In genomic region chr6:32174416-32174815, GRCh38 we compare ENCODE assay signal across 11 cellular contexts. TPM values are rescaled to one million over a fixed set of nuclear protein-coding genes. Genes with fewer than 3 reads are reported as not detected.
DNase-seq lines count a peak whose midpoint lies in the region; ATAC-seq and TF ChIP-seq lines count a peak whose summit lies in the region.
"Had no signal": no experiment of that assay in that cellular context is flagged by ENCODE, and none has a peak within 500 bp of the region (broad histone marks: within the 10 kb centered on the region; RNA-seq: fewer than 3 reads in every experiment).

No MANE protein-coding gene starts in this region.

- DNase-seq in CD4-positive, alpha-beta memory T cell = no peak
- DNase-seq in mammary epithelial cell (no peak), superior temporal gyrus (ENCODE audit: extremely low spot score) (no peak), NCI-H1048 (lab: John Stamatoyannopoulos, UW) (no peak), BE2C (no peak)
- no peak for DNase-seq in naive thymus-derived CD4-positive, alpha-beta T cell
- DNase-seq: anterior cingulate cortex had no signal

- BruUV-seq in mammary epithelial cell (replicated peaks; lab: Mats Ljungman, UMichigan) = no TSS peak

- peaks cover 4% of the 10 kb centered on the region for H3K36me3 ChIP-seq in CD4-positive, alpha-beta memory T cell (ENCODE audit: insufficient read depth, low read length)
- H3K36me3 ChIP-seq in KMS-11 (ENCODE audit: insufficient read depth) = no peaks in the 10 kb centered on the region
- H3K36me3 ChIP-seq in mammary epithelial cell (ENCODE audit: insufficient read depth, low read length) = peaks cover 9% of the 10 kb centered on the region
- H3K36me3 ChIP-seq in naive thymus-derived CD4-positive, alpha-beta T cell (ENCODE audit: control insufficient read depth in 2 of 3, insufficient read depth in 3 of 3, low read length in 3 of 3) = peaks cover 0 to 20% (median 9%) of the 10 kb centered on the region in 3 experiments
- H3K36me3 ChIP-seq in BE2C = peaks cover 17% of the 10 kb centered on the region

- H2AFZ ChIP-seq in KMS-11 (ENCODE audit: low read depth) (no peak overlapping the region), mammary epithelial cell (ENCODE audit: low read depth, low read length) (no peak overlapping the region)

- H4K20me1 ChIP-seq in KMS-11 (ENCODE audit: insufficient read depth) (no peaks in the 10 kb centered on the region), mammary epithelial cell (ENCODE audit: insufficient read depth, low read length) (no peaks in the 10 kb centered on the region)

- no peaks in the 10 kb centered on the region for H3K9me3 ChIP-seq in CD4-positive, alpha-beta memory T cell (ENCODE audit: control insufficient read depth in 1 of 2, low read length in 2 of 2)
- H3K9me3 ChIP-seq in mammary epithelial cell (replicated peaks; ENCODE audit: insufficient read depth, low read length) = no peaks in the 10 kb centered on the region
- no peaks in the 10 kb centered on the region for H3K9me3 ChIP-seq in naive thymus-derived CD4-positive, alpha-beta T cell (ENCODE audit: control insufficient read depth in 2 of 3, low read length in 3 of 3)
- no peaks in the 10 kb centered on the region for H3K9me3 ChIP-seq in BE2C
- H3K9me3 ChIP-seq: thoracic aorta had no signal

- H3K4me1 Mint-ChIP-seq in CD4-positive, alpha-beta memory T cell = peaks cover 50 to 68% (median 60%) of the 10 kb centered on the region in 4 donors
- peaks cover 50 to 75% (median 67%) of the 10 kb centered on the region in 7 donors for H3K4me1 Mint-ChIP-seq in naive thymus-derived CD4-positive, alpha-beta T cell

- peak overlapping the region; percentile 60 to 100 (median 90) for H3K4me3 Mint-ChIP-seq in CD4-positive, alpha-beta memory T cell
- peak overlapping the region; percentile 51 to 98 (median 95) for H3K4me3 Mint-ChIP-seq in naive thymus-derived CD4-positive, alpha-beta T cell

- intact Hi-C loops in CD4-positive, alpha-beta memory T cell (cut with micrococcal nuclease) = no loop called here
- intact Hi-C loops in mammary epithelial cell (cut with micrococcal nuclease) = no loop called here
- intact Hi-C loops in naive thymus-derived CD4-positive, alpha-beta T cell (cut with micrococcal nuclease) = no loop called here

- POLR2A ChIA-PET in CD4-positive, alpha-beta memory T cell (lab: Charles Lee; ENCODE audit: partially characterized antibody) = no interaction called here
- POLR2A ChIA-PET in naive thymus-derived CD4-positive, alpha-beta T cell (lab: Charles Lee) = interaction anchor here (1.8 kb wide), 1 partner anchor 19 kb away, joined by 10 read pairs; the partner anchor contains the start of gene GPSM3

- in situ Hi-C loops in mammary epithelial cell (cut with MboI; ENCODE audit: low sequenced_read_pairs in 2 of 2) = no loop called here

- no peaks in the 10 kb centered on the region for H3K27me3 ChIP-seq in CD4-positive, alpha-beta memory T cell (ENCODE audit: insufficient read depth, low read length)
- H3K27me3 ChIP-seq in KMS-11 (ENCODE audit: insufficient read depth, low read depth) (no peaks in the 10 kb centered on the region), mammary epithelial cell (ENCODE audit: insufficient read depth, low read length) (no peaks in the 10 kb centered on the region), BE2C (no peaks in the 10 kb centered on the region)
- no peaks in the 10 kb centered on the region for H3K27me3 ChIP-seq in naive thymus-derived CD4-positive, alpha-beta T cell (ENCODE audit: control insufficient read depth in 2 of 2, insufficient read depth in 2 of 2, low read length in 2 of 2)

- dilution Hi-C loops in mammary epithelial cell (cut with HindIII; ENCODE audit: low sequenced_read_pairs) = no loop called here

- H3K4me3 ChIP-seq in CD4-positive, alpha-beta memory T cell (ENCODE audit: low read length in 2 of 2) = no peak overlapping the region
- H3K4me3 ChIP-seq in KMS-11 (IDR thresholded peaks at IDR 0.05; ENCODE audit: insufficient read depth, low read depth, low read length) (no peak overlapping the region), mammary epithelial cell (replicated peaks in 1 of 3; ENCODE audit: insufficient read depth in 1 of 3, low read depth in 2 of 3, low read length in 3 of 3) (no peak overlapping the region), BE2C (ENCODE audit: low read depth, low read length) (no peak overlapping the region)
- H3K4me3 ChIP-seq in naive thymus-derived CD4-positive, alpha-beta T cell (ENCODE audit: low read length) = no peak overlapping the region

- CTCF ChIA-PET in CD4-positive, alpha-beta memory T cell (lab: Charles Lee; ENCODE audit: partially characterized antibody) = no interaction called here
- CTCF ChIA-PET in mammary epithelial cell (lab: Charles Lee; ENCODE audit: low non-redundant PET) = no interaction called here
- CTCF ChIA-PET in naive thymus-derived CD4-positive, alpha-beta T cell (lab: Charles Lee) = no interaction called here

- H3K9ac ChIP-seq in KMS-11 = no peak overlapping the region
- no peak overlapping the region for H3K9ac ChIP-seq in mammary epithelial cell (ENCODE audit: insufficient read depth, low read length)

- peaks cover 52% of the 10 kb centered on the region for H3K4me1 ChIP-seq in CD4-positive, alpha-beta memory T cell (ENCODE audit: insufficient read depth, low read length)
- H3K4me1 ChIP-seq in KMS-11 (ENCODE audit: low read depth, poor library complexity, severe bottlenecking) (peaks cover 20% of the 10 kb centered on the region), mammary epithelial cell (ENCODE audit: insufficient read depth, low read length) (peaks cover 43% of the 10 kb centered on the region), BE2C (no peaks in the 10 kb centered on the region)
- peaks cover 29 to 51% of the 10 kb centered on the region in 2 donors for H3K4me1 ChIP-seq in naive thymus-derived CD4-positive, alpha-beta T cell (ENCODE audit: control insufficient read depth in 2 of 2, insufficient read depth in 2 of 2, low read length in 2 of 2)

- no peak for ATAC-seq in naive thymus-derived CD4-positive, alpha-beta T cell
- ATAC-seq in HG02938 (IDR thresholded peaks at IDR 0.05; ENCODE audit: unreplicated experiment) = no peak

- H3K36me3 Mint-ChIP-seq in CD4-positive, alpha-beta memory T cell = peaks cover 9 to 33% of the 10 kb centered on the region in 2 donors
- peaks cover 5 to 20% (median 13%) of the 10 kb centered on the region in 5 donors for H3K36me3 Mint-ChIP-seq in naive thymus-derived CD4-positive, alpha-beta T cell

- H3K27me3 Mint-ChIP-seq in CD4-positive, alpha-beta memory T cell = no peaks in the 10 kb centered on the region
- H3K27me3 Mint-ChIP-seq in naive thymus-derived CD4-positive, alpha-beta T cell = no peaks in the 10 kb centered on the region

- WGBS in mammary epithelial cell (ENCODE audit: low coverage, missing lambda C conversion rate) = 93% methylated on average over 1 of the region's 1 CpG

- peak overlapping the region in 4 of 7 donors; percentile 7 to 77 (median 27) for H3K27ac Mint-ChIP-seq in CD4-positive, alpha-beta memory T cell
- peak overlapping the region in 6 of 9 donors; percentile 9 to 83 (median 66) for H3K27ac Mint-ChIP-seq in naive thymus-derived CD4-positive, alpha-beta T cell

- H3K9me3 Mint-ChIP-seq in CD4-positive, alpha-beta memory T cell = no peaks in the 10 kb centered on the region
- H3K9me3 Mint-ChIP-seq in naive thymus-derived CD4-positive, alpha-beta T cell = peaks cover 0 to 3% (median 0%) of the 10 kb centered on the region in 11 donors

- no peak for TF ChIP-seq CTCF in KMS-11 (conservative IDR thresholded peaks at IDR 0.05; ENCODE audit: low read depth, low read length)
- TF ChIP-seq CTCF in mammary epithelial cell (conservative IDR thresholded peaks at IDR 0.05 in 1 of 2, IDR thresholded peaks at IDR 0.05 in 1 of 2; ENCODE audit: extremely low read depth in 1 of 2, insufficient read depth in 1 of 2, low read depth in 1 of 2, low read length in 2 of 2) = no peak
- no peak for TF ChIP-seq CTCF in BE2C (IDR thresholded peaks at IDR 0.05; ENCODE audit: low read depth, low read length)

- H3K79me2 ChIP-seq in KMS-11 (ENCODE audit: insufficient read depth, low read depth) (no peaks in the 10 kb centered on the region), mammary epithelial cell (ENCODE audit: insufficient read depth, low read length) (peaks cover 43% of the 10 kb centered on the region)

- peak overlapping the region; percentile 76; the same call in 1 of the 2 replicates for H3K4me2 ChIP-seq in KMS-11
- H3K4me2 ChIP-seq in mammary epithelial cell (ENCODE audit: insufficient read depth, low read depth, low read length) = peak overlapping the region; percentile 91

- no peak overlapping the region for H3K27ac ChIP-seq in CD4-positive, alpha-beta memory T cell (ENCODE audit: low read depth, low read length)
- no peak overlapping the region for H3K27ac ChIP-seq in KMS-11
- no peak overlapping the region for H3K27ac ChIP-seq in mammary epithelial cell (ENCODE audit: insufficient read depth, low read depth, low read length)
- peak overlapping the region; percentile 8 for H3K27ac ChIP-seq in naive thymus-derived CD4-positive, alpha-beta T cell (ENCODE audit: low read depth, low read length)
- H3K27ac ChIP-seq: epithelial cell of prostate, thoracic aorta had no signal

RNA-seq across cellular contexts. Expression of gene AGPAT1, which starts 1.5 kb away (rescaled TPM):
- total RNA-seq in CD4-positive, alpha-beta memory T cell = 10 to 100 TPM; 32.2 to 32.8 TPM
- polyA plus RNA-seq in CD4-positive, alpha-beta memory T cell = 10 to 100 TPM; 15.3 to 16.4 TPM
- 10 to 100 TPM; 32.5 to 56.5 TPM for total RNA-seq in mammary epithelial cell
- polyA plus RNA-seq in mammary epithelial cell = 97.8 TPM
- 143 TPM for polyA minus RNA-seq in mammary epithelial cell
- 10 to 100 TPM; 25.0 to 46.1 (median 31.6) TPM for total RNA-seq in naive thymus-derived CD4-positive, alpha-beta T cell
- polyA plus RNA-seq in naive thymus-derived CD4-positive, alpha-beta T cell = 10 to 100 TPM; 19.3 to 19.5 TPM
- polyA plus RNA-seq in BE2C (2012; ENCODE audit: insufficient read depth, insufficient read length, low read depth) = 111 TPM

RNA-seq across cellular contexts. Expression of gene RNF5, which starts 3.8 kb away (rescaled TPM):
- total RNA-seq in CD4-positive, alpha-beta memory T cell = 10 to 100 TPM; 44.2 to 47.7 TPM
- polyA plus RNA-seq in CD4-positive, alpha-beta memory T cell = 100 to 1,000 TPM; 102 to 129 TPM
- 10 to 100 TPM; 28.4 to 28.7 TPM for total RNA-seq in mammary epithelial cell
- polyA plus RNA-seq in mammary epithelial cell = 65.3 TPM
- 47.0 TPM for polyA minus RNA-seq in mammary epithelial cell
- total RNA-seq in naive thymus-derived CD4-positive, alpha-beta T cell = 10 to 100 TPM; 17.0 to 50.6 (median 40.9) TPM
- polyA plus RNA-seq in naive thymus-derived CD4-positive, alpha-beta T cell = 100 to 1,000 TPM; 107 to 111 TPM
- 151 TPM for polyA plus RNA-seq in BE2C (2012; ENCODE audit: insufficient read depth, insufficient read length, low read depth)

RNA-seq across cellular contexts. Expression of gene AGER, which starts 9.6 kb away (rescaled TPM):
- total RNA-seq in CD4-positive, alpha-beta memory T cell = 10 to 100 TPM; 74.8 to 77.3 TPM
- under 1 TPM in 1 of 2 donors, not detected in 1; 0.62 TPM for polyA plus RNA-seq in CD4-positive, alpha-beta memory T cell
- total RNA-seq in mammary epithelial cell = 1 to 10 TPM in 1 of 2 donors, under 1 TPM in 1; 0.33 to 6.1 TPM
- 1.8 TPM for polyA plus RNA-seq in mammary epithelial cell
- polyA minus RNA-seq in mammary epithelial cell = not detected
- total RNA-seq in naive thymus-derived CD4-positive, alpha-beta T cell = 10 to 100 TPM; 32.6 to 92.2 (median 38.0) TPM
- under 1 TPM in 1 of 2 donors, not detected in 1; 0.47 TPM for polyA plus RNA-seq in naive thymus-derived CD4-positive, alpha-beta T cell
- polyA plus RNA-seq in BE2C (2012; ENCODE audit: insufficient read depth, insufficient read length, low read depth) = 8.7 TPM

RNA-seq across cellular contexts. Expression of gene EGFL8, which starts 10.0 kb away (rescaled TPM):
- 10 to 100 TPM; 16.6 TPM for total RNA-seq in CD4-positive, alpha-beta memory T cell
- polyA plus RNA-seq in CD4-positive, alpha-beta memory T cell = under 1 TPM in 1 of 2 donors, not detected in 1; 0.23 TPM
- 1 to 10 TPM in 1 of 2 donors, under 1 TPM in 1; 0.50 to 7.9 TPM for total RNA-seq in mammary epithelial cell
- polyA plus RNA-seq in mammary epithelial cell = 2.0 TPM
- not detected for polyA minus RNA-seq in mammary epithelial cell
- 10 to 100 TPM in 4 of 5 experiments, 1 to 10 TPM in 1; 7.5 to 25.9 (median 17.2) TPM for total RNA-seq in naive thymus-derived CD4-positive, alpha-beta T cell
- polyA plus RNA-seq in naive thymus-derived CD4-positive, alpha-beta T cell = under 1 TPM; 0.30 to 0.86 TPM
- polyA plus RNA-seq in BE2C (2012; ENCODE audit: insufficient read depth, insufficient read length, low read depth) = 30.0 TPM

RNA-seq across cellular contexts. Expression of gene PBX2, which starts 15.6 kb away (rescaled TPM):
- 100 to 1,000 TPM; 188 to 192 TPM for total RNA-seq in CD4-positive, alpha-beta memory T cell
- polyA plus RNA-seq in CD4-positive, alpha-beta memory T cell = 1 to 10 TPM in 1 of 2 donors, under 1 TPM in 1; 0.57 to 1.8 TPM
- total RNA-seq in mammary epithelial cell = 10 to 100 TPM; 28.5 to 59.1 TPM
- polyA plus RNA-seq in mammary epithelial cell = 39.1 TPM
- polyA minus RNA-seq in mammary epithelial cell = 30.7 TPM
- total RNA-seq in naive thymus-derived CD4-positive, alpha-beta T cell = 100 to 1,000 TPM; 105 to 221 (median 144) TPM
- 1 to 10 TPM; 2.5 to 3.0 TPM for polyA plus RNA-seq in naive thymus-derived CD4-positive, alpha-beta T cell
- 84.6 TPM for polyA plus RNA-seq in BE2C (2012; ENCODE audit: insufficient read depth, insufficient read length, low read depth)

Comparison
In these comparisons a context has a peak if more than half of its experiments do, and no peak if none do; other contexts are left out.
1. RNA of gene AGER, which starts 9.6 kb away (total RNA-seq): 74.8 to 77.3 TPM in CD4-positive, alpha-beta memory T cell and 32.6 to 92.2 TPM in naive thymus-derived CD4-positive, alpha-beta T cell; 0.33 to 6.1 TPM in mammary epithelial cell; every median in the first group is over 4 times any median in the second.